In the genomic region with DNA sequence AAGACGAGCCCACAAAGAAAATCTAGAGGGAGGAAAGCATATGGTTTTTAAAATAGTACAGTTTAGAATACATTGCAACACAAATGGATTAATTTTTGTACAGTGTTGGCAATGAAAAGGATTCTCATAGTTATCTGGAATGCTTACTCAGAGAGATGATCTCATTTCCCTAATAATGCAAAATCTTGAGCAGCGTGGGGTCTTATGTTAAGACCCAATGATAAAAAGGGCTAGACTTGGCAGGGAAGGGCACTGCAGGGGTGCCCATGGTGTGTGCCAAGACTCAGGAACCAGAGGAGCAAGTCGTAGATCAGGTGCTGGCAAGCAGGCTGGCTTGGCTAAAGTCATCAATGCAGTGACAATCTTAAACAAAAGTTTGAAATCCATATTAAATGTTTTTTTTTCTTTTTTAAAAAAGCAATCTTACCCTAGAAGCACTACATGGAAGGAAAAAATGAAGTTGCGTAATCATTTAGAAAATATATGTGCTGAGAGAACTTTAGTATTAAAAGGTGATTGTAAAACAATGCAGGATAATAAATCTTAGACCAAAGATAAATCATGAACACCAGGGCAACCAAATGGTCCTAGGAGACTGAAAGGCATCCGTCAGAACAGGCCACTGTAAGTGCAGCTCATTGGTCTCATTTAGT, we compare ENCODE assay signal across 16 cellular contexts.
DNase-seq lines count a peak whose midpoint lies in the region; ATAC-seq, FAIRE-seq and TF ChIP-seq lines count a peak whose summit lies in the region.
"Had no signal": no experiment of that assay in that cellular context is flagged by ENCODE, and none has a peak within 500 bp of the region (broad histone marks: within the 10 kb centered on the region; RNA-seq: fewer than 3 reads in every experiment).

No MANE protein-coding gene starts in this region.

- H3K9me3 ChIP-seq in endodermal cell (ENCODE audit: control insufficient read depth, low read length) (no peaks in the 10 kb centered on the region), adrenal gland (replicated peaks in 1 of 3) (no peaks in the 10 kb centered on the region)
- H3K9me3 ChIP-seq: gastrocnemius medialis, uterus had no signal

- H3K9me3 Mint-ChIP-seq in endodermal cell (no peaks in the 10 kb centered on the region), nephron (no peaks in the 10 kb centered on the region)
- H3K9me3 Mint-ChIP-seq: activated naive CD8-positive, alpha-beta T cell treated with anti-CD3 and anti-CD28 coated beads for 36 hours had no signal

- H3K27me3 Mint-ChIP-seq in endodermal cell (ENCODE audit: insufficient read depth) (no peaks in the 10 kb centered on the region), nephron (ENCODE audit: low read depth) (no peaks in the 10 kb centered on the region)
- H3K27me3 Mint-ChIP-seq: activated naive CD8-positive, alpha-beta T cell treated with anti-CD3 and anti-CD28 coated beads for 36 hours had no signal

- no peak for ATAC-seq in GM18520 (IDR thresholded peaks at IDR 0.05; ENCODE audit: unreplicated experiment)
- ATAC-seq: gastrocnemius medialis had no signal

- H3K27me3 ChIP-seq in endodermal cell (ENCODE audit: control insufficient read depth, insufficient read depth, low read length, poor library complexity, severe bottlenecking) (no peaks in the 10 kb centered on the region), adrenal gland (no peaks in the 10 kb centered on the region)
- H3K27me3 ChIP-seq: gastrocnemius medialis, uterus had no signal

- no peak for FAIRE-seq in RCC 7860 (lab: Jason Lieb, UNC)

- no peak for TF ChIP-seq POLR2A in adrenal gland (IDR thresholded peaks at IDR 0.05)

- H3K36me3 Mint-ChIP-seq in endodermal cell (ENCODE audit: low read depth): peaks cover 5% of the 10 kb centered on the region
- H3K36me3 Mint-ChIP-seq in nephron (ENCODE audit: low read depth): no peaks in the 10 kb centered on the region
- H3K36me3 Mint-ChIP-seq: activated naive CD8-positive, alpha-beta T cell treated with anti-CD3 and anti-CD28 coated beads for 36 hours had no signal

- H3K27ac ChIP-seq in endodermal cell (ENCODE audit: low read depth, low read length) (no peak overlapping the region), adrenal gland (no peak overlapping the region)
- H3K27ac ChIP-seq: C4-2B, gastrocnemius medialis, uterus had no signal

- 85 to 92% methylated on average over 3 to 5 of the region's 5 CpGs for WGBS in endodermal cell (ENCODE audit: insufficient coverage in 1 of 2, insufficient read length in 1 of 2), 2 experiments
- 75 to 83% (median 78%) methylated on average over 5 of the region's 5 CpGs for WGBS in adrenal gland, 4 donors

- H3K4me1 ChIP-seq in endodermal cell (ENCODE audit: control insufficient read depth, insufficient read depth, low read length) (peaks cover 7% of the 10 kb centered on the region), adrenal gland (replicated peaks in 1 of 2) (no peaks in the 10 kb centered on the region)
- H3K4me1 ChIP-seq: gastrocnemius medialis, uterus had no signal

- H3K4me1 Mint-ChIP-seq in endodermal cell: peaks cover 16% of the 10 kb centered on the region
- peaks cover 29% of the 10 kb centered on the region for H3K4me1 Mint-ChIP-seq in nephron
- H3K4me1 Mint-ChIP-seq: activated naive CD8-positive, alpha-beta T cell treated with anti-CD3 and anti-CD28 coated beads for 36 hours had no signal

- no peak overlapping the region for H3K9ac ChIP-seq in endodermal cell (ENCODE audit: extremely low read depth, low read length, poor library complexity, severe bottlenecking)

- intact Hi-C loops in adrenal gland (cut with DNase I): no loop called here

- DNase-seq in EH (ENCODE audit: low read depth) (peak; percentile 66), RCC 7860 (ENCODE audit: low spot score) (peak; percentile 8), endodermal cell (no peak), COR-L47 (lab: John Stamatoyannopoulos, UW) (no peak), adrenal gland (no peak), HUDEP-2 (lab: John Stamatoyannopoulos, UW; ENCODE audit: unreplicated experiment in 76 of 76) (no peak)
- DNase-seq: activated CD4-positive, alpha-beta T cell treated with anti-CD3 and anti-CD28 coated beads for 1 hour; activated naive CD8-positive, alpha-beta T cell treated with anti-CD3 and anti-CD28 coated beads for 36 hours; gastrocnemius medialis; GOT3; kidney glomerular epithelial cell; stimulated activated CD4-positive, alpha-beta T cell treated with anti-CD3 and anti-CD28 coated beads, Interleukin-4, amount 100 ng/mL, for 1 hour; uterus had no signal

- no peaks in the 10 kb centered on the region for H3K36me3 ChIP-seq in endodermal cell (ENCODE audit: control insufficient read depth, insufficient read depth, low read length)
- no peaks in the 10 kb centered on the region for H3K36me3 ChIP-seq in adrenal gland (replicated peaks in 1 of 2)
- H3K36me3 ChIP-seq: gastrocnemius medialis, uterus had no signal

- no peak overlapping the region for H3K4me3 Mint-ChIP-seq in endodermal cell
- no peak overlapping the region for H3K4me3 Mint-ChIP-seq in nephron
- H3K4me3 Mint-ChIP-seq: activated naive CD8-positive, alpha-beta T cell treated with anti-CD3 and anti-CD28 coated beads for 36 hours had no signal

- TF ChIP-seq CTCF in endodermal cell (conservative IDR thresholded peaks at IDR 0.05): no peak
- no peak for TF ChIP-seq CTCF in nephron (IDR thresholded peaks at IDR 0.05; ENCODE audit: unreplicated experiment in 3 of 3)
- TF ChIP-seq CTCF in adrenal gland (IDR thresholded peaks at IDR 0.05): no peak

- no peak overlapping the region for H3K4me3 ChIP-seq in endodermal cell (ENCODE audit: low read length)
- no peak overlapping the region for H3K4me3 ChIP-seq in adrenal gland
- H3K4me3 ChIP-seq: gastrocnemius medialis, uterus had no signal

- H3K27ac Mint-ChIP-seq in endodermal cell: peak overlapping the region; percentile 46
- H3K27ac Mint-ChIP-seq in nephron: peak overlapping the region; percentile 26 to 81 (median 59)
- H3K27ac Mint-ChIP-seq: activated naive CD8-positive, alpha-beta T cell treated with anti-CD3 and anti-CD28 coated beads for 36 hours had no signal

Comparison
In these comparisons a context has a peak if more than half of its experiments do, and no peak if none do; other contexts are left out.
1. DNase-seq: peak in EH (single experiment) and RCC 7860 (single experiment); none in endodermal cell (single experiment), COR-L47 (single experiment), adrenal gland (0 of 7) and HUDEP-2 (0 of 76).